Comparison of ENCODE assay signal across 8 cellular contexts in the genomic region with DNA sequence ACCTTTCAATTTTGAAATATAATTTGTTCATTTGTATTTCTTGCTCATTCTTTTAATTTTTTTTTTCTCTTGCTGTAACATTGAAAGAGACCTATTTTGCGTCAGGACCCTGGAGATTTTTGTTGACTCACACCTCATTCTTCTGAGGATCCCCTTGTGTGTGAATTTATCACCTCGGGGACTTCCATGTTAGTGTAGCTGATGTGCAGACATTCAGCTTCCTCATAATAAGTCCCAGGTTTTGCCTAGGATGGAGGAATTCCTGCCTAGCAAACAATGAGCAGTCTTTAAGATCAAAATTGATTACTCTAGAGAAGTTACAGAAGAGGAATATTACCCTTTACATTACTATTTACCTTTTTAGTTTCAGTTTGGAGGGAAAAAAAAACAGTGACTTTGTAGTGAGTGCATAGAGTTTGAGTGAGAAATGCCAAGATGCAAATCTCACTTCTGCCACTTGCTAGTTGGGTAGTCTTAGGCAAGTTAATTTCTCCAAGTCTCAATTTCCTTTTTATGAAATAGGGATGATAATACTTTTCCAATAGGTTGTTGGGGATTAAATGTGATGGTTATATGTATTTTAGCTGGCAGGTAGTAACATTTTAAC. TPM values are rescaled to one million over a fixed set of nuclear protein-coding genes. Genes with fewer than 3 reads are reported as not detected.
DNase-seq lines count a peak whose midpoint lies in the region; ATAC-seq lines count a peak whose summit lies in the region.

No MANE protein-coding gene starts in this region.

- H3K27me3 Mint-ChIP-seq in CD4-positive, CD25-positive, alpha-beta regulatory T cell: no peaks in the 10 kb centered on the region

- H3K36me3 Mint-ChIP-seq in CD4-positive, CD25-positive, alpha-beta regulatory T cell: no peaks in the 10 kb centered on the region

- H3K27ac Mint-ChIP-seq in CD4-positive, CD25-positive, alpha-beta regulatory T cell: peak overlapping the region; percentile 28 to 61 (median 32)

- no peaks in the 10 kb centered on the region for H3K9me3 ChIP-seq in CD4-positive, CD25-positive, alpha-beta regulatory T cell (ENCODE audit: control insufficient read depth in 2 of 2, low read length in 2 of 2)

- H3K4me3 Mint-ChIP-seq in CD4-positive, CD25-positive, alpha-beta regulatory T cell: peak overlapping the region in 3 of 4 donors; percentile 7 to 63 (median 33)

- H3K27ac ChIP-seq in CD4-positive, CD25-positive, alpha-beta regulatory T cell (ENCODE audit: insufficient read depth, low read length, poor library complexity, severe bottlenecking): peak overlapping the region; percentile 25

- H3K4me1 Mint-ChIP-seq in CD4-positive, CD25-positive, alpha-beta regulatory T cell: peaks cover 66 to 91% (median 79%) of the 10 kb centered on the region in 4 donors

- DNase-seq in CD4-positive, CD25-positive, alpha-beta regulatory T cell: peak in 1 of 3 donors; percentile 28
- peak; percentile 19 for DNase-seq in central memory CD4-positive, alpha-beta T cell
- no peak for DNase-seq in stimulated activated CD4-positive, alpha-beta T cell treated with anti-CD3 and anti-CD28 coated beads, Interleukin-2, amount 100 ng/mL, for 48 hours
- no peak for DNase-seq in activated CD8-positive, alpha-beta memory T cell treated with anti-CD3 and anti-CD28 coated beads, Interleukin-2, amount 50 U/mL, for 4 hours
- DNase-seq in RPMI8226 (no peak), HK-2 (ENCODE audit: unreplicated experiment) (no peak)

- no peaks in the 10 kb centered on the region for H3K27me3 ChIP-seq in CD4-positive, CD25-positive, alpha-beta regulatory T cell (ENCODE audit: control insufficient read depth, insufficient read depth, low read length)

- peak overlapping the region; percentile 53 for H3K4me3 ChIP-seq in CD4-positive, CD25-positive, alpha-beta regulatory T cell (ENCODE audit: low read depth, low read length)

- peaks cover 69% of the 10 kb centered on the region for H3K4me1 ChIP-seq in CD4-positive, CD25-positive, alpha-beta regulatory T cell (ENCODE audit: control insufficient read depth, insufficient read depth, low read length, poor library complexity, severe bottlenecking)

- H3K36me3 ChIP-seq in CD4-positive, CD25-positive, alpha-beta regulatory T cell (ENCODE audit: control insufficient read depth, insufficient read depth, low read length): no peaks in the 10 kb centered on the region

- peak in 1 of 2 donors; percentile 50 for ATAC-seq in CD4-positive, CD25-positive, alpha-beta regulatory T cell (ENCODE audit: low read depth in 2 of 2)
- ATAC-seq in GM19324 (IDR thresholded peaks at IDR 0.05; ENCODE audit: low FRiP score, unreplicated experiment) (peak; percentile 63), HG03066 (IDR thresholded peaks at IDR 0.05; ENCODE audit: low read depth, unreplicated experiment) (peak; percentile 43)

- no peaks in the 10 kb centered on the region for H3K9me3 Mint-ChIP-seq in CD4-positive, CD25-positive, alpha-beta regulatory T cell

RNA-seq across cellular contexts. Expression of gene TES, which starts 14.3 kb away (rescaled TPM):
- total RNA-seq in CD4-positive, CD25-positive, alpha-beta regulatory T cell: 91.6 TPM
- 100 to 1,000 TPM; 144 to 198 (median 191) TPM for polyA plus RNA-seq in CD4-positive, CD25-positive, alpha-beta regulatory T cell
